Comparison of ENCODE assay signal across 1 cellular context in the genomic region with DNA sequence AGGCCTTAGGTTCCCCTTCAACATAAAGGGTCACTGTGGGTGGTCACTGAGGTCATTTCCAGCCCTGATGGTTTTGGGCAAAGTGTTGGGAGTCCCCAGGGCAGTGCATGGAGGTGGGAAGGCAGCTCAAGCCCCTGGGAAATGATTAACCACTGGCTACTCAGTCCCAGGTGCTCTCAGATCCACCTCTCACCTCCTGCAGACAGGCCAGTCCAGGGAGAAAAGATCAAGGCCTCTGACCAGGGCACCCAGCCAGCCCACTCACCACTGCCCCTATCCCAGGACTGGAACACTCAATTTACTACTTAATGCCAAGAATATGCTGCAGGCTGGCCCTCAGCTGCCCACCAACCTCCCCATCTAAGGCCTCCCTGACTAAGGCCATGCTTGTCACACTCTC.
TF ChIP-seq lines count a peak whose summit lies in the region.

No MANE protein-coding gene starts in this region.

TF ChIP-seq in HepG2, 621 proteins besides CTCF, POLR2A, EP300 and RAD21 (continued from another document):
- TF ChIP-seq, protein P1, sequence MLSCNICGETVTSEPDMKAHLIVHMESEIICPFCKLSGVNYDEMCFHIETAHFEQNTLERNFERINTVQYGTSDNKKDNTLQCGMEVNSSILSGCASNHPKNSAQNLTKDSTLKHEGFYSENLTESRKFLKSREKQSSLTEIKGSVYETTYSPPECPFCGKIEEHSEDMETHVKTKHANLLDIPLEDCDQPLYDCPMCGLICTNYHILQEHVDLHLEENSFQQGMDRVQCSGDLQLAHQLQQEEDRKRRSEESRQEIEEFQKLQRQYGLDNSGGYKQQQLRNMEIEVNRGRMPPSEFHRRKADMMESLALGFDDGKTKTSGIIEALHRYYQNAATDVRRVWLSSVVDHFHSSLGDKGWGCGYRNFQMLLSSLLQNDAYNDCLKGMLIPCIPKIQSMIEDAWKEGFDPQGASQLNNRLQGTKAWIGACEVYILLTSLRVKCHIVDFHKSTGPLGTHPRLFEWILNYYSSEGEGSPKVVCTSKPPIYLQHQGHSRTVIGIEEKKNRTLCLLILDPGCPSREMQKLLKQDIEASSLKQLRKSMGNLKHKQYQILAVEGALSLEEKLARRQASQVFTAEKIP (CRISPR knock-in tag; IDR thresholded peaks at IDR 0.05; ENCODE audit: borderline replicate concordance): no peak
- TF ChIP-seq RFX3 (CRISPR knock-in tag; IDR thresholded peaks at IDR 0.05): no peak
- TF ChIP-seq ZNF616 (CRISPR knock-in tag; IDR thresholded peaks at IDR 0.05; ENCODE audit: low read depth): no peak
- TF ChIP-seq, protein P2, sequence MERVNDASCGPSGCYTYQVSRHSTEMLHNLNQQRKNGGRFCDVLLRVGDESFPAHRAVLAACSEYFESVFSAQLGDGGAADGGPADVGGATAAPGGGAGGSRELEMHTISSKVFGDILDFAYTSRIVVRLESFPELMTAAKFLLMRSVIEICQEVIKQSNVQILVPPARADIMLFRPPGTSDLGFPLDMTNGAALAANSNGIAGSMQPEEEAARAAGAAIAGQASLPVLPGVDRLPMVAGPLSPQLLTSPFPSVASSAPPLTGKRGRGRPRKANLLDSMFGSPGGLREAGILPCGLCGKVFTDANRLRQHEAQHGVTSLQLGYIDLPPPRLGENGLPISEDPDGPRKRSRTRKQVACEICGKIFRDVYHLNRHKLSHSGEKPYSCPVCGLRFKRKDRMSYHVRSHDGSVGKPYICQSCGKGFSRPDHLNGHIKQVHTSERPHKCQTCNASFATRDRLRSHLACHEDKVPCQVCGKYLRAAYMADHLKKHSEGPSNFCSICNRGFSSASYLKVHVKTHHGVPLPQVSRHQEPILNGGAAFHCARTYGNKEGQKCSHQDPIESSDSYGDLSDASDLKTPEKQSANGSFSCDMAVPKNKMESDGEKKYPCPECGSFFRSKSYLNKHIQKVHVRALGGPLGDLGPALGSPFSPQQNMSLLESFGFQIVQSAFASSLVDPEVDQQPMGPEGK (CRISPR knock-in tag; IDR thresholded peaks at IDR 0.05): no peak
- no peak for TF ChIP-seq YY1 (IDR thresholded peaks at IDR 0.05; ENCODE audit: insufficient read depth, insufficient replicate concordance, low read depth, low read length)
- TF ChIP-seq ZNF432 (CRISPR knock-in tag; IDR thresholded peaks at IDR 0.05; ENCODE audit: borderline replicate concordance): no peak
